In the genomic region with DNA sequence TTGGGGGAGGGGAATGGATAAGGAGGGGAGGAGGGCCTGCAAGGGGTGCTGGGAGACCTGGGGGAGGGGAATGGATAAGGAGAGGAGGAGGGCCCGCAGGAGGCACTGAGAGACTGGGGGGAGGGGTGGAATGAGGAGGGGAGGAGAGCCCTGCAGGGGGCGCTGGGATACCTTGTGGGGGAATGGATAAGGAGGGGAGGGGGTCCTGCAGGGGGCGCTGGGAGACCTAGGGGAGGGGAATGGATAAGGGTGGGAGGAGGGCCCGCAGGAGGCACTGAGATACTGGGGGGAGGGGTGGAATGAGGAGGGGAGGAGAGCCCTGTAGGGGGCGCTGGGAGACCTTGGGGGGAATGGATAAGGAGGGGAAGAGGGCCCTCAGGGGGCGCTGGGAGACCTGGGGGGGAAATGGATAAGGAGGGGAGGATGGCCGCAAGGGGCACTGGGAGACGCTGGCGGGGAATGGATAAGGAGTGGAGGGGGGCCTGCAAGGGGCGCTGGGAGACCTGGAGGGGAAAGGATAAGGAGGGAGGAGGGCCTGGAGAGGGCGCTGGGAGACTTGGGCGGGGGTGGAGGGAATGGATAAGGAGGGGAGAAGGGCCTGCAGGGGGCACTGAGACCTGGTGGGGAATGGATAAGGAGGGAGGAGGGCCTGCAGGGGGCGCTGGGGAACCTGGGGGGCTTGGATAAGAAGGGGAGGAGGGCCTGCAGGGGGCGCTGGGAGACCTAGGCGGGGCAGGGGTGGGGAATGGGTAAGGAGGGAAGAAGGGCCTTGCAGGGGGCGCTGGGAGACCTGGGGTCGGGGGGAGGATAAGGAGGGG, we compare ENCODE assay signal across 1 cellular context.
TF ChIP-seq lines count a peak whose summit lies in the region.

No MANE protein-coding gene starts in this region.

TF ChIP-seq in GM23338, 12 proteins besides CTCF, POLR2A, EP300 and RAD21 (continued from another document):
- TF ChIP-seq, protein P1, sequence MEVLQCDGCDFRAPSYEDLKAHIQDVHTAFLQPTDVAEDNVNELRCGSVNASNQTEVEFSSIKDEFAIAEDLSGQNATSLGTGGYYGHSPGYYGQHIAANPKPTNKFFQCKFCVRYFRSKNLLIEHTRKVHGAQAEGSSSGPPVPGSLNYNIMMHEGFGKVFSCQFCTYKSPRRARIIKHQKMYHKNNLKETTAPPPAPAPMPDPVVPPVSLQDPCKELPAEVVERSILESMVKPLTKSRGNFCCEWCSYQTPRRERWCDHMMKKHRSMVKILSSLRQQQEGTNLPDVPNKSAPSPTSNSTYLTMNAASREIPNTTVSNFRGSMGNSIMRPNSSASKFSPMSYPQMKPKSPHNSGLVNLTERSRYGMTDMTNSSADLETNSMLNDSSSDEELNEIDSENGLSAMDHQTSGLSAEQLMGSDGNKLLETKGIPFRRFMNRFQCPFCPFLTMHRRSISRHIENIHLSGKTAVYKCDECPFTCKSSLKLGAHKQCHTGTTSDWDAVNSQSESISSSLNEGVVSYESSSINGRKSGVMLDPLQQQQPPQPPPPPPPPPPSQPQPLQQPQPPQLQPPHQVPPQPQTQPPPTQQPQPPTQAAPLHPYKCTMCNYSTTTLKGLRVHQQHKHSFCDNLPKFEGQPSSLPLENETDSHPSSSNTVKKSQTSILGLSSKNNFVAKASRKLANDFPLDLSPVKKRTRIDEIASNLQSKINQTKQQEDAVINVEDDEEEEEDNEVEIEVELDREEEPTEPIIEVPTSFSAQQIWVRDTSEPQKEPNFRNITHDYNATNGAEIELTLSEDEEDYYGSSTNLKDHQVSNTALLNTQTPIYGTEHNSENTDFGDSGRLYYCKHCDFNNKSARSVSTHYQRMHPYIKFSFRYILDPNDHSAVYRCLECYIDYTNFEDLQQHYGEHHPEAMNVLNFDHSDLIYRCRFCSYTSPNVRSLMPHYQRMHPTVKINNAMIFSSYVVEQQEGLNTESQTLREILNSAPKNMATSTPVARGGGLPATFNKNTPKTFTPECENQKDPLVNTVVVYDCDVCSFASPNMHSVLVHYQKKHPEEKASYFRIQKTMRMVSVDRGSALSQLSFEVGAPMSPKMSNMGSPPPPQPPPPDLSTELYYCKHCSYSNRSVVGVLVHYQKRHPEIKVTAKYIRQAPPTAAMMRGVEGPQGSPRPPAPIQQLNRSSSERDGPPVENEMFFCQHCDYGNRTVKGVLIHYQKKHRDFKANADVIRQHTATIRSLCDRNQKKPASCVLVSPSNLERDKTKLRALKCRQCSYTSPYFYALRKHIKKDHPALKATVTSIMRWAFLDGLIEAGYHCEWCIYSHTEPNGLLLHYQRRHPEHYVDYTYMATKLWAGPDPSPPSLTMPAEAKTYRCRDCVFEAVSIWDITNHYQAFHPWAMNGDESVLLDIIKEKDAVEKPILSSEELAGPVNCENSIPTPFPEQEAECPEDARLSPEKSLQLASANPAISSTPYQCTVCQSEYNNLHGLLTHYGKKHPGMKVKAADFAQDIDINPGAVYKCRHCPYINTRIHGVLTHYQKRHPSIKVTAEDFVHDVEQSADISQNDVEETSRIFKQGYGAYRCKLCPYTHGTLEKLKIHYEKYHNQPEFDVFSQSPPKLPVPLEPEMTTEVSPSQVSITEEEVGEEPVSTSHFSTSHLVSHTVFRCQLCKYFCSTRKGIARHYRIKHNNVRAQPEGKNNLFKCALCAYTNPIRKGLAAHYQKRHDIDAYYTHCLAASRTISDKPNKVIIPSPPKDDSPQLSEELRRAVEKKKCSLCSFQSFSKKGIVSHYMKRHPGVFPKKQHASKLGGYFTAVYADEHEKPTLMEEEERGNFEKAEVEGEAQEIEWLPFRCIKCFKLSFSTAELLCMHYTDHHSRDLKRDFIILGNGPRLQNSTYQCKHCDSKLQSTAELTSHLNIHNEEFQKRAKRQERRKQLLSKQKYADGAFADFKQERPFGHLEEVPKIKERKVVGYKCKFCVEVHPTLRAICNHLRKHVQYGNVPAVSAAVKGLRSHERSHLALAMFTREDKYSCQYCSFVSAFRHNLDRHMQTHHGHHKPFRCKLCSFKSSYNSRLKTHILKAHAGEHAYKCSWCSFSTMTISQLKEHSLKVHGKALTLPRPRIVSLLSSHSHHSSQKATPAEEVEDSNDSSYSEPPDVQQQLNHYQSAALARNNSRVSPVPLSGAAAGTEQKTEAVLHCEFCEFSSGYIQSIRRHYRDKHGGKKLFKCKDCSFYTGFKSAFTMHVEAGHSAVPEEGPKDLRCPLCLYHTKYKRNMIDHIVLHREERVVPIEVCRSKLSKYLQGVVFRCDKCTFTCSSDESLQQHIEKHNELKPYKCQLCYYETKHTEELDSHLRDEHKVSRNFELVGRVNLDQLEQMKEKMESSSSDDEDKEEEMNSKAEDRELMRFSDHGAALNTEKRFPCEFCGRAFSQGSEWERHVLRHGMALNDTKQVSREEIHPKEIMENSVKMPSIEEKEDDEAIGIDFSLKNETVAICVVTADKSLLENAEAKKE (CRISPR knock-in tag; IDR thresholded peaks at IDR 0.05) = no peak
